8 cellular contexts compared by ENCODE assay signal in genomic region chr4:171812377-171813194, GRCh38. TPM values are rescaled to one million over a fixed set of nuclear protein-coding genes. Genes with fewer than 3 reads are reported as not detected.
DNase-seq lines count a peak whose midpoint lies in the region; ATAC-seq and TF ChIP-seq lines count a peak whose summit lies in the region.

No MANE protein-coding gene starts in this region.

- peak overlapping the region; percentile 92 for H3K4me3 Mint-ChIP-seq in endothelial cell (ENCODE audit: unreplicated experiment)

- no peak for TF ChIP-seq POLR2A in GM18505 (IDR thresholded peaks at IDR 0.05; ENCODE audit: borderline replicate concordance, extremely low read depth, insufficient read depth, insufficient read length)

- no peaks in the 10 kb centered on the region for H3K9me3 ChIP-seq in HUES48 (ENCODE audit: control insufficient read depth, insufficient read depth, low read length)

- peaks cover 4% of the 10 kb centered on the region for H3K36me3 Mint-ChIP-seq in endothelial cell (ENCODE audit: low read depth, unreplicated experiment)

- H3K27me3 ChIP-seq in HUES48 (ENCODE audit: control insufficient read depth, insufficient read depth, low read length) = peaks cover 54% of the 10 kb centered on the region
- H3K27me3 ChIP-seq in rectal smooth muscle tissue (ENCODE audit: control insufficient read depth, insufficient read depth, low read length) = peaks cover 6% of the 10 kb centered on the region

- H3K4me1 ChIP-seq in HUES48 (ENCODE audit: control insufficient read depth, insufficient read depth, low read length) = peaks cover 12% of the 10 kb centered on the region; the same call in 1 of the 2 replicates
- no peaks in the 10 kb centered on the region for H3K4me1 ChIP-seq in rectal smooth muscle tissue (ENCODE audit: control insufficient read depth, insufficient read depth, low read length)

- DNase-seq in endothelial cell (ENCODE audit: low spot score) = peak; percentile 13
- DNase-seq in NCI-H2227 treated with DMSO at 0.1 percent for 48 hours (lab: John Stamatoyannopoulos, UW) = no peak
- no peak for DNase-seq in central memory CD4-positive, alpha-beta T cell
- no peak for DNase-seq in left colon

- peaks cover 7% of the 10 kb centered on the region for H3K4me1 Mint-ChIP-seq in endothelial cell (ENCODE audit: unreplicated experiment)

- ATAC-seq in GM18505 (IDR thresholded peaks at IDR 0.05; ENCODE audit: unreplicated experiment) (peak; percentile 34), GM18873 (IDR thresholded peaks at IDR 0.05; ENCODE audit: low FRiP score, unreplicated experiment) (no peak), left colon (no peak)

- H3K27me3 Mint-ChIP-seq in endothelial cell (ENCODE audit: unreplicated experiment) = peaks cover 13% of the 10 kb centered on the region

- H3K27ac ChIP-seq in HUES48 (ENCODE audit: low read depth, low read length) (no peak overlapping the region), rectal smooth muscle tissue (ENCODE audit: low read depth, low read length) (no peak overlapping the region)

- no peak for TF ChIP-seq CTCF in endothelial cell (IDR thresholded peaks at IDR 0.05; ENCODE audit: unreplicated experiment)

- H3K9me3 Mint-ChIP-seq in endothelial cell (ENCODE audit: unreplicated experiment) = no peaks in the 10 kb centered on the region

- H3K4me3 ChIP-seq in HUES48 (ENCODE audit: low read depth, low read length) (peak overlapping the region; percentile 77), rectal smooth muscle tissue (ENCODE audit: low read length) (peak overlapping the region; percentile 15)

- H3K9ac ChIP-seq in HUES48 (ENCODE audit: low read depth, low read length) (no peak overlapping the region), rectal smooth muscle tissue (ENCODE audit: low read length) (no peak overlapping the region)

- H3K36me3 ChIP-seq in HUES48 (ENCODE audit: control insufficient read depth, insufficient read depth, low read length) (no peaks in the 10 kb centered on the region), rectal smooth muscle tissue (ENCODE audit: control insufficient read depth, insufficient read depth, low read length) (no peaks in the 10 kb centered on the region)

- no peak overlapping the region for H3K27ac Mint-ChIP-seq in endothelial cell (ENCODE audit: unreplicated experiment)

- intact Hi-C loops in left colon (cut with DNase I, micrococcal nuclease) = no loop called here

RNA-seq across cellular contexts. Expression of gene GALNTL6, which starts 0.6 kb away (rescaled TPM):
- total RNA-seq in endothelial cell (ENCODE audit: unreplicated experiment) = 0.10 TPM
- total RNA-seq in left colon = under 1 TPM; 0.20 to 0.21 TPM
